Comparison of ENCODE assay signal across 1 cellular context in genomic region chr12:96698521-96698920, GRCh38.
TF ChIP-seq lines count a peak whose summit lies in the region.

No MANE protein-coding gene starts in this region.

TF ChIP-seq in IMR-90, 13 proteins besides CTCF, POLR2A, EP300 and RAD21 (continued from another document):
- no peak for TF ChIP-seq SMC3 (IDR thresholded peaks at IDR 0.05; ENCODE audit: low read depth, low read length)
- no peak for TF ChIP-seq MAZ (IDR thresholded peaks at IDR 0.05; ENCODE audit: borderline replicate concordance, low read depth, low read length)
- no peak for TF ChIP-seq BHLHE40 (IDR thresholded peaks at IDR 0.05; ENCODE audit: low read depth, low read length)
- no peak for TF ChIP-seq MAFK (IDR thresholded peaks at IDR 0.05; ENCODE audit: low read depth, low read length)
- TF ChIP-seq CEBPB (IDR thresholded peaks at IDR 0.05; ENCODE audit: low read depth, low read length): no peak
- no peak for TF ChIP-seq MXI1 (IDR thresholded peaks at IDR 0.05; ENCODE audit: borderline replicate concordance, low read depth, low read length)
- TF ChIP-seq CHD1 (IDR thresholded peaks at IDR 0.05; ENCODE audit: low read depth, low read length): no peak
- TF ChIP-seq, protein P1, sequence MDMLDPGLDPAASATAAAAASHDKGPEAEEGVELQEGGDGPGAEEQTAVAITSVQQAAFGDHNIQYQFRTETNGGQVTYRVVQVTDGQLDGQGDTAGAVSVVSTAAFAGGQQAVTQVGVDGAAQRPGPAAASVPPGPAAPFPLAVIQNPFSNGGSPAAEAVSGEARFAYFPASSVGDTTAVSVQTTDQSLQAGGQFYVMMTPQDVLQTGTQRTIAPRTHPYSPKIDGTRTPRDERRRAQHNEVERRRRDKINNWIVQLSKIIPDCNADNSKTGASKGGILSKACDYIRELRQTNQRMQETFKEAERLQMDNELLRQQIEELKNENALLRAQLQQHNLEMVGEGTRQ (IDR thresholded peaks at IDR 0.05; ENCODE audit: low read depth, low read length): no peak
- TF ChIP-seq RFX5 (IDR thresholded peaks at IDR 0.05; ENCODE audit: low read depth, low read length): no peak
